Comparison of ENCODE assay signal across 1 cellular context in genomic region chr1:201888282-201889033, GRCh38.
TF ChIP-seq lines count a peak whose summit lies in the region.

Gene SHISA4 (plus strand): TSS chr1:201888898. CDS start chr1:201888995, 97 bp downstream.

TF ChIP-seq in HepG2, 621 proteins besides CTCF, POLR2A, EP300 and RAD21 (continued from another document):
- TF ChIP-seq ZNF503 (CRISPR knock-in tag; IDR thresholded peaks at IDR 0.05), result no peak
- peak; percentile 38 for TF ChIP-seq RBM39 (IDR thresholded peaks at IDR 0.05; ENCODE audit: low read depth, low read length, poor library complexity, severe bottlenecking)
- TF ChIP-seq ZNF160 (CRISPR knock-in tag; IDR thresholded peaks at IDR 0.05), result no peak
- no peak for TF ChIP-seq ZBTB39 (CRISPR knock-in tag; IDR thresholded peaks at IDR 0.05)
- TF ChIP-seq ZNF883 (CRISPR knock-in tag; IDR thresholded peaks at IDR 0.05; ENCODE audit: not compliant biosample characterization), result peak; percentile 42
- no peak for TF ChIP-seq SNAI1 (CRISPR knock-in tag; IDR thresholded peaks at IDR 0.05; ENCODE audit: borderline replicate concordance)
- TF ChIP-seq SAFB2 (CRISPR knock-in tag; IDR thresholded peaks at IDR 0.05; ENCODE audit: borderline replicate concordance, low read depth), result 0 out of 2 replicates have a peak, but pooled peaks have one; percentile 37
